In the genomic region with DNA sequence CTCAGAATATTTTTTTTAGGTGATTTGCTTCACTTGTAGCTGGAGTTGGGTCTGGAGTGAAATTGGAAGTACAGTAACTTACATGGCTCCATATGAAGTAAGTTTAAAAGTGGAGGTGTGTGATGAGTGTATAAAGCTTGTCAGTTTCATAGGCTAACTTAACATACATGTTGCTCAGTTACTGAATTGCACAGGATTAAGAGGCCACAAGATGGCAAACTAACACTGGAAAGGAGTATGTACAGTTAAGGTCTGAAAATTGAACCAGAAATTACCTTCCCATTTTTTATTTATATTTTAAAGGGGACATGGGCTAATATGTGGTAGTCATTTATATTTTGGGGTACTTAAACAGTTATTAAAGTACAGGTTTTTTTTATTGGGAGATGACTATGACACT, we compare ENCODE assay signal across 10 cellular contexts. TPM values are rescaled to one million over a fixed set of nuclear protein-coding genes. Genes with fewer than 3 reads are reported as not detected.
A peak's percentile ranks its signal among the peaks of the same experiment; 100 is the strongest.
DNase-seq lines count a peak whose midpoint lies in the region; ATAC-seq and TF ChIP-seq lines count a peak whose summit lies in the region.
"Had no signal": no experiment of that assay in that cellular context is flagged by ENCODE, and none has a peak within 500 bp of the region (broad histone marks: within the 10 kb centered on the region; RNA-seq: fewer than 3 reads in every experiment).

No MANE protein-coding gene starts in this region.

- no peak overlapping the region for H3K4me3 ChIP-seq in DOHH2 (ENCODE audit: low read length)
- H3K4me3 ChIP-seq in testis = no peak overlapping the region

- H3K9me3 ChIP-seq in DOHH2 (ENCODE audit: control insufficient read depth, insufficient read depth, low read length) (no peaks in the 10 kb centered on the region), testis (no peaks in the 10 kb centered on the region)

- no peaks in the 10 kb centered on the region for H3K9me2 ChIP-seq in DOHH2 (replicated peaks; ENCODE audit: control insufficient read depth, low read length)

- no peak for TF ChIP-seq POLR2A in testis (IDR thresholded peaks at IDR 0.05)

- TF ChIP-seq CTCF in DOHH2 (IDR thresholded peaks at IDR 0.05; ENCODE audit: low read depth, low read length, poor library complexity, severe bottlenecking) = peak; percentile 23
- TF ChIP-seq CTCF in testis (IDR thresholded peaks at IDR 0.05) = no peak

- no peaks in the 10 kb centered on the region for H4K20me1 ChIP-seq in DOHH2 (ENCODE audit: control insufficient read depth, insufficient read depth, low read depth, low read length)

- DNase-seq in HT1080 (ENCODE audit: low read depth) (peak; percentile 10), RPMI7951 (ENCODE audit: low read depth) (peak; percentile 17), glomerular visceral epithelial cell (ENCODE audit: extremely low spot score) (peak; percentile 15), testis (no peak)
- no peak for DNase-seq in activated T-cell treated with anti-CD3 and anti-CD28 coated beads, Interleukin-2, amount 50 U/mL, for 1 hour

- H3K36me3 ChIP-seq in DOHH2 (ENCODE audit: control insufficient read depth, low read length) (no peaks in the 10 kb centered on the region), testis (ENCODE audit: low read depth, missing control alignments) (no peaks in the 10 kb centered on the region)

- ATAC-seq in HG02610 (IDR thresholded peaks at IDR 0.05; ENCODE audit: unreplicated experiment) (no peak), GM21619 (IDR thresholded peaks at IDR 0.05; ENCODE audit: unreplicated experiment) (no peak)

- H3K79me2 ChIP-seq in DOHH2 (ENCODE audit: control insufficient read depth, low read length) = no peaks in the 10 kb centered on the region

- H3K27ac ChIP-seq in DOHH2 (ENCODE audit: low read depth, low read length) = no peak overlapping the region
- no peak overlapping the region for H3K27ac ChIP-seq in testis

- no peaks in the 10 kb centered on the region for H3F3A ChIP-seq in DOHH2 (ENCODE audit: control insufficient read depth, insufficient read depth)

- H3K4me1 ChIP-seq in DOHH2 (ENCODE audit: control insufficient read depth, low read length) = peaks cover 4% of the 10 kb centered on the region; the same call in 1 of the 2 replicates
- no peaks in the 10 kb centered on the region for H3K4me1 ChIP-seq in testis

- intact Hi-C loops in testis (cut with DNase I; ENCODE audit: low total_unique reads) = no loop called here

- H3K4me2 ChIP-seq in DOHH2 (ENCODE audit: low read length) = no peak overlapping the region

- H3K27me3 ChIP-seq in DOHH2 (ENCODE audit: control insufficient read depth, low read length) (peaks cover 13% of the 10 kb centered on the region), testis (no peaks in the 10 kb centered on the region)

RNA-seq across cellular contexts. Expression of a gene that starts 45.3 kb away (rescaled TPM):
- total RNA-seq in HT1080 (2014; rRNA removed; shearing (Covaris generic)) = 3.4 and 5.6 TPM in 2 replicates
- polyA plus RNA-seq in HT1080 (2015; cell fraction: cytosol; rRNA removed) = 5.4 TPM in 2 replicates
- polyA plus RNA-seq in HT1080 (2015; cell fraction: nucleus; rRNA removed) = 5.1 and 5.6 TPM in 2 replicates
- total RNA-seq in RPMI7951 (2014; rRNA removed; shearing (Covaris generic)) = 6.5 and 8.1 TPM in 2 replicates
- total RNA-seq in testis = 10 to 100 TPM; 13.8 to 15.6 TPM
- 8.5 TPM for polyA plus RNA-seq in testis (ENCODE audit: insufficient read depth, low read depth, low replicate concordance)

RNA-seq across cellular contexts. Expression of a gene that starts 52.0 kb away (rescaled TPM):
- not detected in 2 replicates for total RNA-seq in HT1080 (2014; rRNA removed; shearing (Covaris generic))
- not detected in 2 replicates for polyA plus RNA-seq in HT1080 (2015; cell fraction: cytosol; rRNA removed)
- not detected in 2 replicates for polyA plus RNA-seq in HT1080 (2015; cell fraction: nucleus; rRNA removed)
- total RNA-seq in RPMI7951 (2014; rRNA removed; shearing (Covaris generic)) = not detected in 2 replicates
- under 1 TPM in 1 of 2 donors, not detected in 1; 0.25 TPM for total RNA-seq in testis
- 0.26 TPM for polyA plus RNA-seq in testis (ENCODE audit: insufficient read depth, low read depth, low replicate concordance)
- total RNA-seq: cardiac septum, mucosa of gallbladder had no signal

Comparison
In these comparisons a context has a peak if more than half of its experiments do, and no peak if none do; other contexts are left out.
1. DNase-seq: peak in HT1080 (single experiment), RPMI7951 (single experiment) and glomerular visceral epithelial cell (single experiment); none in testis (single experiment) and activated T-cell treated with anti-CD3 and anti-CD28 coated beads, Interleukin-2, amount 50 U/mL, for 1 hour (single experiment).